Comparison of ENCODE assay signal across 18 cellular contexts in genomic region chr4:113618205-113618604, GRCh38.
A peak's percentile ranks its signal among the peaks of the same experiment; 100 is the strongest.
DNase-seq lines count a peak whose midpoint lies in the region; ATAC-seq and TF ChIP-seq lines count a peak whose summit lies in the region.
"Had no signal": no experiment of that assay in that cellular context is flagged by ENCODE, and none has a peak within 500 bp of the region (broad histone marks: within the 10 kb centered on the region; RNA-seq: fewer than 3 reads in every experiment).

No MANE protein-coding gene starts in this region.

- H3K36me3 ChIP-seq in left ventricle myocardium inferior (no peaks in the 10 kb centered on the region), stomach (no peaks in the 10 kb centered on the region)

- WGBS in stomach, 5 donors, result 28 to 43% (median 31%) methylated on average over 2 of the region's 2 CpGs

- H3K27me3 Mint-ChIP-seq in stimulated activated naive B cell treated with anti-CD40 and anti-IgM and Interleukin-4, amounts not matched to agents 10 μg/mL and 1 μg/mL and 100 μg/mL, for 72 hours, result no peaks in the 10 kb centered on the region
- no peaks in the 10 kb centered on the region for H3K27me3 Mint-ChIP-seq in activated T-cell treated with anti-CD3 and anti-CD28 coated beads, Interleukin-2, amount 50 U/mL, for 72 hours (ENCODE audit: low read depth)
- H3K27me3 Mint-ChIP-seq: effector memory CD8-positive, alpha-beta T cell had no signal

- H3K4me3 Mint-ChIP-seq in stimulated activated naive B cell treated with anti-CD40 and anti-IgM and Interleukin-4, amounts not matched to agents 10 μg/mL and 1 μg/mL and 100 μg/mL, for 72 hours, result no peak overlapping the region
- no peak overlapping the region for H3K4me3 Mint-ChIP-seq in activated T-cell treated with anti-CD3 and anti-CD28 coated beads, Interleukin-2, amount 50 U/mL, for 72 hours
- H3K4me3 Mint-ChIP-seq: activated CD8-positive, alpha-beta T cell treated with anti-CD3 and anti-CD28 coated beads, Interleukin-2, amount 10 ng/mL, durations not matched to agents 7 days and 5 days; activated T-helper 1 cell treated with anti-CD3 and anti-CD28 coated beads, Interleukin-12 subunit alpha, Interleukin-12 subunit beta, Interleukin-2, Interleukin-4 antibody, amounts not matched to agents 30 ng/mL and 10 ng/mL and 1 ng/mL, durations not matched to agents 14 hours and 24 hours and 36 hours; effector memory CD8-positive, alpha-beta T cell; nephron progenitor cell had no signal

- intact Hi-C loops in left ventricle myocardium inferior (cut with micrococcal nuclease), result no loop called here
- intact Hi-C loops in Right ventricle myocardium inferior (cut with DNase I), result no loop called here
- intact Hi-C loops in stomach (cut with DNase I; ENCODE audit: low total_unique reads), result no loop called here

- H3K9me3 ChIP-seq in left ventricle myocardium inferior (replicated peaks) (no peaks in the 10 kb centered on the region), stomach (no peaks in the 10 kb centered on the region)

- H3K4me1 ChIP-seq in left ventricle myocardium inferior (peaks cover 70% of the 10 kb centered on the region), stomach (peaks cover 0 to 42% (median 21%) of the 10 kb centered on the region in 4 donors)
- H3K4me1 ChIP-seq: foreskin keratinocyte had no signal

- H3K9me3 Mint-ChIP-seq in stimulated activated naive B cell treated with anti-CD40 and anti-IgM and Interleukin-4, amounts not matched to agents 10 μg/mL and 1 μg/mL and 100 μg/mL, for 72 hours, result peaks cover 4 to 9% of the 10 kb centered on the region in 2 donors
- no peaks in the 10 kb centered on the region for H3K9me3 Mint-ChIP-seq in activated T-cell treated with anti-CD3 and anti-CD28 coated beads, Interleukin-2, amount 50 U/mL, for 72 hours
- H3K9me3 Mint-ChIP-seq: activated T-helper 1 cell treated with anti-CD3 and anti-CD28 coated beads, Interleukin-12 subunit alpha, Interleukin-12 subunit beta, Interleukin-2, Interleukin-4 antibody, amounts not matched to agents 30 ng/mL and 10 ng/mL and 1 ng/mL, durations not matched to agents 14 hours and 24 hours and 36 hours; effector memory CD8-positive, alpha-beta T cell; nephron progenitor cell had no signal

- peaks cover 27 to 35% of the 10 kb centered on the region in 2 donors for H3K4me1 Mint-ChIP-seq in stimulated activated naive B cell treated with anti-CD40 and anti-IgM and Interleukin-4, amounts not matched to agents 10 μg/mL and 1 μg/mL and 100 μg/mL, for 72 hours
- peaks cover 41% of the 10 kb centered on the region for H3K4me1 Mint-ChIP-seq in activated T-cell treated with anti-CD3 and anti-CD28 coated beads, Interleukin-2, amount 50 U/mL, for 72 hours (ENCODE audit: low read depth)
- H3K4me1 Mint-ChIP-seq: nephron progenitor cell had no signal

- TF ChIP-seq EP300 in stomach (IDR thresholded peaks at IDR 0.05), result no peak

- no peak overlapping the region for H3K27ac Mint-ChIP-seq in stimulated activated naive B cell treated with anti-CD40 and anti-IgM and Interleukin-4, amounts not matched to agents 10 μg/mL and 1 μg/mL and 100 μg/mL, for 72 hours
- no peak overlapping the region for H3K27ac Mint-ChIP-seq in activated T-cell treated with anti-CD3 and anti-CD28 coated beads, Interleukin-2, amount 50 U/mL, for 72 hours
- H3K27ac Mint-ChIP-seq: activated CD8-positive, alpha-beta T cell treated with anti-CD3 and anti-CD28 coated beads, Interleukin-2, amount 10 ng/mL, durations not matched to agents 7 days and 5 days; activated T-helper 1 cell treated with anti-CD3 and anti-CD28 coated beads, Interleukin-12 subunit alpha, Interleukin-12 subunit beta, Interleukin-2, Interleukin-4 antibody, amounts not matched to agents 30 ng/mL and 10 ng/mL and 1 ng/mL, durations not matched to agents 14 hours and 24 hours and 36 hours; effector memory CD8-positive, alpha-beta T cell; nephron progenitor cell had no signal

- TF ChIP-seq POLR2A in stomach (IDR thresholded peaks at IDR 0.05), result no peak

- TF ChIP-seq CTCF in left ventricle myocardium inferior (IDR thresholded peaks at IDR 0.05; ENCODE audit: borderline replicate concordance) (no peak), fibroblast of villous mesenchyme (IDR thresholded peaks at IDR 0.05; ENCODE audit: insufficient read depth, low read depth, low read length) (no peak), stomach (IDR thresholded peaks at IDR 0.05) (no peak)

- DNase-seq in left ventricle myocardium inferior (no peak), Right ventricle myocardium inferior (ENCODE audit: missing footprints) (no peak), NCI-H82 (lab: John Stamatoyannopoulos, UW) (peak; percentile 11), fibroblast of villous mesenchyme (ENCODE audit: low read depth) (peak; percentile 8), stomach (no peak)
- DNase-seq in stimulated activated naive B cell treated with anti-CD40 and anti-IgM and Interleukin-4, amounts not matched to agents 10 μg/mL and 1 μg/mL and 100 μg/mL, for 72 hours, result no peak
- no peak for DNase-seq in activated T-cell treated with anti-CD3 and anti-CD28 coated beads, Interleukin-2, amount 50 U/mL, for 72 hours
- DNase-seq: activated CD8-positive, alpha-beta T cell treated with anti-CD3 and anti-CD28 coated beads, Interleukin-2, amount 10 ng/mL, durations not matched to agents 7 days and 5 days; central memory CD4-positive, alpha-beta T cell; effector memory CD8-positive, alpha-beta T cell; foreskin keratinocyte; GDM1; NCI-H2029; NCI-H526 treated with DMSO at 0.1 percent for 48 hours; nephron progenitor cell; substantia nigra had no signal

- peaks cover 14 to 23% of the 10 kb centered on the region in 2 donors for H3K36me3 Mint-ChIP-seq in stimulated activated naive B cell treated with anti-CD40 and anti-IgM and Interleukin-4, amounts not matched to agents 10 μg/mL and 1 μg/mL and 100 μg/mL, for 72 hours
- H3K36me3 Mint-ChIP-seq in activated T-cell treated with anti-CD3 and anti-CD28 coated beads, Interleukin-2, amount 50 U/mL, for 72 hours (ENCODE audit: insufficient read depth in 2 of 2), result peaks cover 2 to 14% of the 10 kb centered on the region in 2 donors

- H3K27ac ChIP-seq in left ventricle myocardium inferior (replicated peaks) (peak overlapping the region; percentile 71), stomach (no peak overlapping the region)
- H3K27ac ChIP-seq: foreskin keratinocyte had no signal

- H3K4me3 ChIP-seq in left ventricle myocardium inferior (no peak overlapping the region), fibroblast of villous mesenchyme (ENCODE audit: low read depth, low read length) (no peak overlapping the region), stomach (no peak overlapping the region)

- no peak for ATAC-seq in Right ventricle myocardium inferior
- peak; percentile 67 to 73 for ATAC-seq in stimulated activated naive B cell treated with anti-CD40 and anti-IgM and Interleukin-4, amounts not matched to agents 10 μg/mL and 1 μg/mL and 100 μg/mL, for 72 hours (replicated peaks)
- ATAC-seq in activated T-cell treated with anti-CD3 and anti-CD28 coated beads, Interleukin-2, amount 50 U/mL, for 72 hours (replicated peaks in 1 of 2), result no peak
- ATAC-seq in HG02981 (IDR thresholded peaks at IDR 0.05; ENCODE audit: unreplicated experiment), result no peak
- ATAC-seq: activated CD8-positive, alpha-beta T cell treated with anti-CD3 and anti-CD28 coated beads, Interleukin-2, amount 10 ng/mL, durations not matched to agents 7 days and 5 days; effector memory CD8-positive, alpha-beta T cell; foreskin keratinocyte had no signal

- no peaks in the 10 kb centered on the region for H3K27me3 ChIP-seq in left ventricle myocardium inferior (ENCODE audit: low read depth)
- no peaks in the 10 kb centered on the region for H3K27me3 ChIP-seq in stomach
- H3K27me3 ChIP-seq: foreskin keratinocyte had no signal

Comparison
In these comparisons a context has a peak if more than half of its experiments do, and no peak if none do; other contexts are left out.
1. DNase-seq: peak in NCI-H82 (single experiment) and fibroblast of villous mesenchyme (single experiment); none in left ventricle myocardium inferior (single experiment), Right ventricle myocardium inferior (single experiment), stimulated activated naive B cell treated with anti-CD40 and anti-IgM and Interleukin-4, amounts not matched to agents 10 μg/mL and 1 μg/mL and 100 μg/mL, for 72 hours (single experiment), activated T-cell treated with anti-CD3 and anti-CD28 coated beads, Interleukin-2, amount 50 U/mL, for 72 hours (0 of 2) and stomach (single experiment).
2. ATAC-seq: peak in stimulated activated naive B cell treated with anti-CD40 and anti-IgM and Interleukin-4, amounts not matched to agents 10 μg/mL and 1 μg/mL and 100 μg/mL, for 72 hours (2 of 2); none in Right ventricle myocardium inferior (single experiment), activated T-cell treated with anti-CD3 and anti-CD28 coated beads, Interleukin-2, amount 50 U/mL, for 72 hours (0 of 2) and HG02981 (single experiment).